ENCODE assay signal across 8 cellular contexts in genomic region chr3:58173670-58174472, GRCh38. TPM values are rescaled to one million over a fixed set of nuclear protein-coding genes. Genes with fewer than 3 reads are reported as not detected.
A peak's percentile ranks its signal among the peaks of the same experiment; 100 is the strongest.
DNase-seq lines count a peak whose midpoint lies in the region; ATAC-seq lines count a peak whose summit lies in the region.

No MANE protein-coding gene starts in this region.

- H3K9me3 Mint-ChIP-seq in activated T-cell treated with anti-CD3 and anti-CD28 coated beads, Interleukin-2, amount 50 U/mL, for 4 hours = no peaks in the 10 kb centered on the region

- peaks cover 5% of the 10 kb centered on the region for H3K36me3 Mint-ChIP-seq in activated T-cell treated with anti-CD3 and anti-CD28 coated beads, Interleukin-2, amount 50 U/mL, for 4 hours (ENCODE audit: insufficient read depth)

- H3K4me1 Mint-ChIP-seq in activated T-cell treated with anti-CD3 and anti-CD28 coated beads, Interleukin-2, amount 50 U/mL, for 4 hours (ENCODE audit: low read depth) = peaks cover 9% of the 10 kb centered on the region

- DNase-seq in activated T-cell treated with anti-CD3 and anti-CD28 coated beads for 48 hours (ENCODE audit: low read depth) = peak; percentile 28
- no peak for DNase-seq in activated T-cell treated with anti-CD3 and anti-CD28 coated beads, Interleukin-2, amount 50 U/mL, for 4 hours
- peak; percentile 23 for DNase-seq in NCI-H1694 treated with DMSO at 0.1 percent for 48 hours (lab: John Stamatoyannopoulos, UW)
- peak; percentile 67 for DNase-seq in activated CD8-positive, alpha-beta memory T cell treated with anti-CD3 and anti-CD28 coated beads, Interleukin-2, amount 50 U/mL, for 48 hours
- DNase-seq in iPS-NIHi7 (ENCODE audit: extremely low spot score) = peak; percentile 67
- DNase-seq in stimulated activated naive CD8-positive, alpha-beta T cell treated with anti-CD3 and anti-CD28 coated beads, Interleukin-15, Interleukin-2, amounts not matched to agents 100 U/mL and 50 U/mL, for 24 hours = peak; percentile 55

- no peak for ATAC-seq in activated T-cell treated with anti-CD3 and anti-CD28 coated beads, Interleukin-2, amount 50 U/mL, for 4 hours
- no peak for ATAC-seq in stimulated activated naive CD8-positive, alpha-beta T cell treated with anti-CD3 and anti-CD28 coated beads, Interleukin-15, Interleukin-2, amounts not matched to agents 100 U/mL and 50 U/mL, for 24 hours
- ATAC-seq in GM18511 (IDR thresholded peaks at IDR 0.05; ENCODE audit: unreplicated experiment) = no peak
- ATAC-seq in activated CD4-positive, CD25-positive, alpha-beta regulatory T cell treated with anti-CD3 and anti-CD28 coated beads, Interleukin-2, amount 50 U/mL, for 24 hours = no peak

- no peaks in the 10 kb centered on the region for H3K27me3 Mint-ChIP-seq in activated T-cell treated with anti-CD3 and anti-CD28 coated beads, Interleukin-2, amount 50 U/mL, for 4 hours (ENCODE audit: low read depth)

- H3K4me3 Mint-ChIP-seq in activated T-cell treated with anti-CD3 and anti-CD28 coated beads, Interleukin-2, amount 50 U/mL, for 4 hours = no peak overlapping the region

RNA-seq across cellular contexts. Expression of gene DNASE1L3, which starts 36.9 kb away (rescaled TPM):
- not detected for total RNA-seq in activated T-cell treated with anti-CD3 and anti-CD28 coated beads, Interleukin-2, amount 50 U/mL, for 4 hours
